ENCODE assay signal across 16 cellular contexts in genomic region chr1:210223174-210223904, GRCh38. TPM values are rescaled to one million over a fixed set of nuclear protein-coding genes. Genes with fewer than 3 reads are reported as not detected.
DNase-seq lines count a peak whose midpoint lies in the region; ATAC-seq, FAIRE-seq and TF ChIP-seq lines count a peak whose summit lies in the region.
"Had no signal": no experiment of that assay in that cellular context is flagged by ENCODE, and none has a peak within 500 bp of the region (broad histone marks: within the 10 kb centered on the region; RNA-seq: fewer than 3 reads in every experiment).

No MANE protein-coding gene starts in this region.

- no peak overlapping the region for H3K4me2 ChIP-seq in keratinocyte (ENCODE audit: control insufficient read depth, extremely low read depth, insufficient read depth, low read depth, low read length)

- H3K9me3 ChIP-seq in cardiac muscle cell (ENCODE audit: low read depth) (no peaks in the 10 kb centered on the region), keratinocyte (ENCODE audit: control insufficient read depth, low read depth, low read length) (no peaks in the 10 kb centered on the region), pancreas (no peaks in the 10 kb centered on the region)
- H3K9me3 ChIP-seq in effector memory CD4-positive, alpha-beta T cell (ENCODE audit: control insufficient read depth, low read length), result no peaks in the 10 kb centered on the region

- H3K79me2 ChIP-seq in keratinocyte (ENCODE audit: control insufficient read depth, insufficient read depth, low read length), result no peaks in the 10 kb centered on the region

- H3K36me3 ChIP-seq in cardiac muscle cell, result no peaks in the 10 kb centered on the region
- H3K36me3 ChIP-seq in keratinocyte (ENCODE audit: control insufficient read depth in 2 of 2, extremely low read depth in 1 of 2, insufficient read depth in 2 of 2, low read length in 2 of 2), result no peaks in the 10 kb centered on the region
- no peaks in the 10 kb centered on the region for H3K36me3 ChIP-seq in pancreas
- H3K36me3 ChIP-seq in effector memory CD4-positive, alpha-beta T cell (ENCODE audit: control insufficient read depth, insufficient read depth, low read length), result no peaks in the 10 kb centered on the region

- DNase-seq in cardiac muscle cell (ENCODE audit: low read depth in 1 of 2, low spot score in 1 of 2) (no peak), cardiac septum (ENCODE audit: low spot score) (no peak), keratinocyte (ENCODE audit: low read depth, low spot score) (no peak), pancreas (no peak), HK-2 (ENCODE audit: unreplicated experiment) (no peak)
- DNase-seq in effector memory CD4-positive, alpha-beta T cell, result no peak
- no peak for DNase-seq in stimulated activated CD4-positive, alpha-beta T cell treated with anti-CD3 and anti-CD28 coated beads, Interleukin-4, amount 100 ng/mL, for 24 hours
- DNase-seq: activated CD4-positive, CD25-positive, alpha-beta regulatory T cell; activated CD8-positive, alpha-beta memory T cell treated with anti-CD3 and anti-CD28 coated beads for 24 hours; CD8-positive, alpha-beta memory T cell; EL; hypothalamus; posterior cingulate gyrus; SIG-M5 had no signal

- H3K4me3 ChIP-seq in cardiac muscle cell (no peak overlapping the region), keratinocyte (ENCODE audit: control insufficient read depth in 2 of 3, extremely low read depth in 1 of 3, insufficient read depth in 2 of 3, low read depth in 1 of 3, low read length in 3 of 3) (no peak overlapping the region), pancreas (no peak overlapping the region)
- H3K4me3 ChIP-seq in effector memory CD4-positive, alpha-beta T cell (ENCODE audit: insufficient read depth, low read depth, low read length, poor library complexity, severe bottlenecking), result no peak overlapping the region

- no peak overlapping the region for H3K9ac ChIP-seq in keratinocyte (ENCODE audit: control insufficient read depth, extremely low read depth, insufficient read depth, low read length)

- H3K27me3 ChIP-seq in cardiac muscle cell, result no peaks in the 10 kb centered on the region
- no peaks in the 10 kb centered on the region for H3K27me3 ChIP-seq in keratinocyte (ENCODE audit: control insufficient read depth, extremely low read depth, insufficient read depth, low read length)
- no peaks in the 10 kb centered on the region for H3K27me3 ChIP-seq in pancreas
- no peaks in the 10 kb centered on the region for H3K27me3 ChIP-seq in effector memory CD4-positive, alpha-beta T cell (replicated peaks; ENCODE audit: control insufficient read depth, insufficient read depth, low read length, poor library complexity, severe bottlenecking)

- no peaks in the 10 kb centered on the region for H3K9me1 ChIP-seq in keratinocyte (ENCODE audit: control insufficient read depth, extremely low read depth, insufficient read depth, low read length)

- ATAC-seq in pancreas, result peak in 3 of 4 donors; percentile 32 to 57 (median 43)
- ATAC-seq in GM21367 (IDR thresholded peaks at IDR 0.05; ENCODE audit: unreplicated experiment), result no peak

- no peak for TF ChIP-seq CTCF in cardiac muscle cell (IDR thresholded peaks at IDR 0.05; ENCODE audit: low read depth, low read length)
- TF ChIP-seq CTCF in keratinocyte (optimal IDR thresholded peaks at IDR 0.05 in 1 of 3, IDR thresholded peaks at IDR 0.05 in 1 of 3, conservative IDR thresholded peaks at IDR 0.05 in 1 of 3; ENCODE audit: extremely low read depth in 1 of 3, insufficient read depth in 2 of 3, low read length in 3 of 3), result no peak
- TF ChIP-seq CTCF in pancreas (IDR thresholded peaks at IDR 0.05), result no peak

- H3K27ac ChIP-seq in cardiac muscle cell, result peak overlapping the region; percentile 85
- H3K27ac ChIP-seq in keratinocyte (ENCODE audit: control insufficient read depth, insufficient read depth, low read length), result no peak overlapping the region
- H3K27ac ChIP-seq in pancreas, result no peak overlapping the region
- H3K27ac ChIP-seq in effector memory CD4-positive, alpha-beta T cell (ENCODE audit: insufficient read depth, low read length, poor library complexity, severe bottlenecking), result no peak overlapping the region

- peak overlapping the region; percentile 67 for H2AFZ ChIP-seq in keratinocyte (ENCODE audit: control insufficient read depth, low read length)

- peaks cover 11% of the 10 kb centered on the region for H3K4me1 ChIP-seq in cardiac muscle cell (ENCODE audit: low read depth)
- peaks cover 13% of the 10 kb centered on the region for H3K4me1 ChIP-seq in keratinocyte (ENCODE audit: control insufficient read depth, extremely low read depth, insufficient read depth, low read length)
- peaks cover 0 to 6% (median 0%) of the 10 kb centered on the region in 3 donors for H3K4me1 ChIP-seq in pancreas
- H3K4me1 ChIP-seq in effector memory CD4-positive, alpha-beta T cell (ENCODE audit: control insufficient read depth, insufficient read depth, low read length, poor library complexity, severe bottlenecking), result no peaks in the 10 kb centered on the region

- WGBS in pancreas, 2 donors, result 39 to 43% methylated on average over 5 of the region's 5 CpGs

- H4K20me1 ChIP-seq in keratinocyte (ENCODE audit: control insufficient read depth, extremely low read depth, insufficient read depth, low read length), result no peaks in the 10 kb centered on the region

- dilution Hi-C loops in keratinocyte (cut with MboI; ENCODE audit: extremely low pct_ligation_motif_present, low sequenced_read_pairs), result no loop called here

- intact Hi-C loops in cardiac septum (cut with DNase I) (no loop called here), pancreas (cut with DNase I) (no loop called here)

- FAIRE-seq in keratinocyte (lab: Jason Lieb, UNC) (no peak), pancreas (lab: Jason Lieb, UNC) (no peak)

RNA-seq across cellular contexts. Expression of gene SERTAD4, which starts 9.3 kb away (rescaled TPM):
- total RNA-seq in cardiac muscle cell (0.63 and 1.8 TPM in 2 replicates), cardiac septum (3.7 TPM), pancreas (under 1 TPM; 0.14 to 0.97 (median 0.26) TPM)
- polyA plus RNA-seq in cardiac muscle cell (1.4 and 1.9 TPM in 2 replicates), keratinocyte (0.64 to 5.1 TPM (median 3.4 TPM) in 3 replicates), pancreas (under 1 TPM; 0.16 to 0.34 TPM)
- polyA plus RNA-seq in keratinocyte (2011; ENCODE audit: low read depth), result not detected
- 1.3 and 2.0 TPM in 2 replicates for polyA plus RNA-seq in keratinocyte (2011; cell fraction: cytosol; rRNA removed)
- 1.3 and 1.4 TPM in 2 replicates for polyA plus RNA-seq in keratinocyte (2011; cell fraction: nucleus; rRNA removed)
- 0.17 and 3.9 TPM in 2 replicates for polyA plus RNA-seq in keratinocyte (2012; ENCODE audit: low replicate concordance)
- 0.20 to 2.5 TPM (median 1.6 TPM) in 3 replicates for polyA minus RNA-seq in keratinocyte
- polyA minus RNA-seq in keratinocyte (2011; cell fraction: cytosol; rRNA and poly(A)+ RNA removed), result not detected
- polyA minus RNA-seq in keratinocyte (2011; cell fraction: nucleus; rRNA and poly(A)+ RNA removed), result 0.21 and 1.1 TPM in 2 replicates
- total RNA-seq: CD8-positive, alpha-beta memory T cell; T-helper 2 cell treated with Interferon-gamma antibody and Interleukin-4, amounts not matched to agents 100 ng/mL and 5 ng/mL, for 36 hours had no signal
- polyA plus RNA-seq: CD8-positive, alpha-beta memory T cell had no signal
